Comparison of ENCODE assay signal across 21 cellular contexts in the genomic region with DNA sequence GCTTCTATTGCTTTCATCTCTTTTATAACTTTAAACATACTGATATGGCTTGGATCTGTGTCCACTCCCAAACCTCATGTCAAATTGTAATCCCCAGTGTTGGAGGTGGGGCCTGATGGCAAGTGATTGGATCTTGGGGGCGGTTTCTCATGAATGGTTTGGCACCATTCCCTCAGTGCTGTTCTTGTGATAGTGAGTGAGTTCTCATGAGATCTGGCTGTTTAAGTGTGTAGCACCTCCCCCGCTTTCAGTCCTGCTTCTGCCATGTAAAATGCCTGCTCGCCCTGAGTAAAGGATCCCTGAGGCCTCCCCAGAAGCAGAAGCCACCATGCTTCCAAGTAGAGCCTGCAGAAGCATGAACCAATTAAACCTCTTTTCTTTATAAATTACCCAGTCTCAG. TPM values are rescaled to one million over a fixed set of nuclear protein-coding genes. Genes with fewer than 3 reads are reported as not detected.
DNase-seq lines count a peak whose midpoint lies in the region; ATAC-seq, FAIRE-seq and TF ChIP-seq lines count a peak whose summit lies in the region.
"Had no signal": no experiment of that assay in that cellular context is flagged by ENCODE, and none has a peak within 500 bp of the region (broad histone marks: within the 10 kb centered on the region; RNA-seq: fewer than 3 reads in every experiment).

No MANE protein-coding gene starts in this region.

- in situ Hi-C loops in ACHN (cut with HindIII; ENCODE audit: low pct_ligation_motif_present, low pct_unique_long_range_greater_than_20kb, low sequenced_read_pairs): no loop called here
- in situ Hi-C loops in K562 (cut with MboI): no loop called here

- TF ChIP-seq POLR2A in K562 (conservative IDR thresholded peaks at IDR 0.05): no peak
- no peak for TF ChIP-seq POLR2A in breast epithelium (IDR thresholded peaks at IDR 0.05)

- 0 out of 3 replicates have a peak, but pooled peaks cover 5% of the 10 kb centered on the region for H3K79me2 ChIP-seq in K562 (ENCODE audit: control insufficient read depth, insufficient read depth, low read length)

- H3K4me2 ChIP-seq in K562 (ENCODE audit: insufficient read depth, low read length): no peak overlapping the region; the same call in 1 of the 2 replicates

- no peak overlapping the region; a peak in 1 of 4 replicates for H3K9ac ChIP-seq in K562 (ENCODE audit: insufficient read depth in 1 of 2, low read depth in 2 of 2, low read length in 2 of 2)

- H4K20me1 ChIP-seq in K562 (replicated peaks; ENCODE audit: control insufficient read depth, insufficient read depth, low read length): no peaks in the 10 kb centered on the region

- no peaks in the 10 kb centered on the region for H3K27me3 ChIP-seq in K562 (ENCODE audit: control insufficient read depth in 2 of 2, insufficient read depth in 2 of 2, low read length in 2 of 2)
- no peaks in the 10 kb centered on the region for H3K27me3 ChIP-seq in breast epithelium
- H3K27me3 ChIP-seq: foreskin keratinocyte, right lobe of liver, upper lobe of right lung had no signal

- H3K4me3 ChIP-seq in K562: no peak overlapping the region
- H3K4me3 ChIP-seq in breast epithelium: no peak overlapping the region
- H3K4me3 ChIP-seq: right lobe of liver, upper lobe of right lung had no signal

- H3K9me1 ChIP-seq in K562 (ENCODE audit: control insufficient read depth, insufficient read depth, low read length): no peaks in the 10 kb centered on the region

- peak overlapping the region; percentile 29; the same call in 2 of the 3 replicates for H3K27ac ChIP-seq in K562 (ENCODE audit: extremely low read depth, low read depth, low read length)
- H3K27ac ChIP-seq in breast epithelium: no peak overlapping the region
- H3K27ac ChIP-seq: foreskin keratinocyte, right lobe of liver, upper lobe of right lung had no signal

- BruUV-seq in K562 (replicated peaks; lab: Mats Ljungman, UMichigan): no TSS peak

- CTCF ChIA-PET in K562 (lab: Yijun Ruan, JAX; ENCODE audit: low intra/inter-chr PET ratio): no interaction called here

- H3K36me3 ChIP-seq in K562 (ENCODE audit: control insufficient read depth, insufficient read depth, low read length): peaks cover 72% of the 10 kb centered on the region
- no peaks in the 10 kb centered on the region for H3K36me3 ChIP-seq in breast epithelium
- H3K36me3 ChIP-seq: right lobe of liver, upper lobe of right lung had no signal

- WGBS in K562 (ENCODE audit: insufficient coverage, low coverage, missing lambda C conversion rate): 14% methylated on average over 3 of the region's 3 CpGs

- H3K4me1 ChIP-seq in K562 (replicated peaks in 1 of 2; ENCODE audit: control insufficient read depth in 2 of 2, insufficient read depth in 2 of 2, low read length in 2 of 2) (peaks cover 4 to 9% of the 10 kb centered on the region in 2 experiments; a peak in 3 of 5 replicates), breast epithelium (no peaks in the 10 kb centered on the region)
- H3K4me1 ChIP-seq: foreskin keratinocyte, right lobe of liver, upper lobe of right lung had no signal

- peak; percentile 92 for FAIRE-seq in K562 (lab: Jason Lieb, UNC)

- no peak for TF ChIP-seq RAD21 in K562 (CRISPR knock-in tag; conservative IDR thresholded peaks at IDR 0.05 in 1 of 2, IDR thresholded peaks at IDR 0.05 in 1 of 2)

- TF ChIP-seq CTCF in K562 (IDR thresholded peaks at IDR 0.05 in 2 of 3, conservative IDR thresholded peaks at IDR 0.05 in 1 of 3; ENCODE audit: insufficient read depth in 2 of 3, low read depth in 1 of 3, low read length in 3 of 3) (no peak), breast epithelium (IDR thresholded peaks at IDR 0.05) (no peak)

- intact Hi-C loops in K562 (cut with micrococcal nuclease) (loop anchor here (5.0 kb wide), 1 partner anchor 50 kb away; no protein-coding TSS in a partner anchor), breast epithelium (cut with DNase I; ENCODE audit: low total_unique reads) (no loop called here)

- ATAC-seq in K562 (peak; percentile 94), HG02623 (IDR thresholded peaks at IDR 0.05; ENCODE audit: unreplicated experiment) (no peak)
- ATAC-seq: activated CD8-positive, alpha-beta memory T cell treated with anti-CD3 and anti-CD28 coated beads, Interleukin-2, amount 10 ng/mL, durations not matched to agents 7 days and 5 days; foreskin keratinocyte; right lobe of liver; upper lobe of right lung had no signal

- DNase-seq in ACHN (peak; percentile 11), HK-2 (ENCODE audit: unreplicated experiment) (peak; percentile 22), K562 (ENCODE audit: extremely low read depth in 1 of 4, low spot score in 3 of 4) (peak; percentile 37 to 93 (median 48)), iris pigment epithelial cell (ENCODE audit: low read depth) (peak; percentile 39), NCI-H345 treated with DMSO at 0.1 percent for 48 hours (lab: John Stamatoyannopoulos, UW; ENCODE audit: unreplicated experiment) (no peak), activated gamma-delta T cell (lab: John Stamatoyannopoulos, UW) (no peak), breast epithelium (ENCODE audit: low spot score in 2 of 2) (no peak)
- DNase-seq: activated CD4-positive, CD25-positive, alpha-beta regulatory T cell treated with anti-CD3 and anti-CD28 coated beads, Interleukin-2, amount 50 U/mL, for 72 hours; activated CD8-positive, alpha-beta memory T cell treated with anti-CD3 and anti-CD28 coated beads, Interleukin-2, amount 10 ng/mL, durations not matched to agents 7 days and 5 days; amniotic stem cell; CD8-positive, alpha-beta memory T cell; cerebellar nuclear complex; EL; endodermal cell; foreskin keratinocyte; NCI-H1694 treated with DMSO at 0.1 percent for 48 hours; NCI-H524 treated with DMSO at 0.1 percent for 48 hours; right lobe of liver; stimulated activated naive CD4-positive, alpha-beta T cell treated with Interleukin-2 at 50 U/mL for 16 hours; upper lobe of right lung had no signal

- no peaks in the 10 kb centered on the region for H3K9me3 ChIP-seq in K562 (replicated peaks; ENCODE audit: control insufficient read depth, insufficient read depth, low read depth, low read length)
- H3K9me3 ChIP-seq in breast epithelium: no peaks in the 10 kb centered on the region
- H3K9me3 ChIP-seq: right lobe of liver, upper lobe of right lung had no signal

- TF ChIP-seq EP300 in K562 (IDR thresholded peaks at IDR 0.05; ENCODE audit: low read length): peak; percentile 55; the same call in 1 of the 2 replicates

- no peak overlapping the region for H2AFZ ChIP-seq in K562 (ENCODE audit: low read depth, low read length)

- POLR2A ChIA-PET in K562 (lab: Yijun Ruan, JAX): interaction anchor here (1.8 to 2.1 kb wide), 2 partner anchors 14 to 16 kb away, joined by 6 read pairs; no protein-coding TSS in a partner anchor

TF ChIP-seq in K562, 482 proteins besides CTCF, POLR2A, EP300 and RAD21 (continues in another document):
- no peak for TF ChIP-seq ATF1 (CRISPR knock-in tag; IDR thresholded peaks at IDR 0.05)
- no peak for TF ChIP-seq ATF1 (tag; IDR thresholded peaks at IDR 0.05)
- no peak for TF ChIP-seq ZNF655 (CRISPR knock-in tag; IDR thresholded peaks at IDR 0.05)
- peak; percentile 32; the same call in 1 of the 2 replicates for TF ChIP-seq LEF1 (IDR thresholded peaks at IDR 0.05)
- no peak for TF ChIP-seq BMI1 (IDR thresholded peaks at IDR 0.05; ENCODE audit: low read length)
- TF ChIP-seq FOXK2 (conservative IDR thresholded peaks at IDR 0.05 in 1 of 2, IDR thresholded peaks at IDR 0.05 in 1 of 2; ENCODE audit: low read depth in 2 of 2): no peak
- peak; percentile 94 for TF ChIP-seq NFIC (IDR thresholded peaks at IDR 0.05)
- TF ChIP-seq POU5F1 (IDR thresholded peaks at IDR 0.05; ENCODE audit: borderline replicate concordance, low read depth, low read length, partially characterized antibody): no peak
- TF ChIP-seq, protein P1, sequence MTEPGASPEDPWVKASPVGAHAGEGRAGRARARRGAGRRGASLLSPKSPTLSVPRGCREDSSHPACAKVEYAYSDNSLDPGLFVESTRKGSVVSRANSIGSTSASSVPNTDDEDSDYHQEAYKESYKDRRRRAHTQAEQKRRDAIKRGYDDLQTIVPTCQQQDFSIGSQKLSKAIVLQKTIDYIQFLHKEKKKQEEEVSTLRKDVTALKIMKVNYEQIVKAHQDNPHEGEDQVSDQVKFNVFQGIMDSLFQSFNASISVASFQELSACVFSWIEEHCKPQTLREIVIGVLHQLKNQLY (CRISPR knock-in tag; conservative IDR thresholded peaks at IDR 0.05): no peak

RNA-seq across cellular contexts. Expression of gene MND1, which starts 17.7 kb away (rescaled TPM):
- 9.7 and 28.6 TPM in 2 replicates for total RNA-seq in K562 (2011; cell fraction: chromatin; rRNA removed; ENCODE audit: low replicate concordance)
- total RNA-seq in K562 (2011; cell fraction: nucleolus; rRNA removed): 3.0 and 4.3 TPM in 2 replicates
- 10.0 and 12.1 TPM in 2 replicates for total RNA-seq in K562 (2011; cell fraction: nucleoplasm; rRNA removed)
- total RNA-seq in K562 (2014; rRNA removed) (43.9 and 46.4 TPM in 2 replicates), K562 (2014; rRNA removed; fragmentation: Illumina TruSeq; extraction: Trizol) (65.0 and 74.6 TPM in 2 replicates), K562 (2015; rRNA removed; fragmentation: Illumina TruSeq; extraction: Trizol) (52.4 and 55.4 TPM in 2 replicates), K562 (2021) (38.9 and 39.0 TPM in 2 replicates), breast epithelium (under 1 TPM in 1 of 3 donors, not detected in 2; 0.64 TPM)
- polyA plus RNA-seq in K562 (2011; rRNA removed) (25.9 and 35.3 TPM in 2 replicates), K562 (2014; fragmentation: Illumina TruSeq; extraction: Trizol) (78.2 and 94.1 TPM in 2 replicates), K562 (2014; fragmentation: Nextera tagmentation; extraction: Ambion mirVana) (10 to 100 TPM; 59.9 to 74.8 TPM), K562 (2014; rRNA removed) (54.5 and 74.2 TPM in 2 replicates)
- 1.6 and 7.7 TPM in 2 replicates for polyA plus RNA-seq in K562 (2011; cell fraction: cytosol; rRNA removed)
- polyA plus RNA-seq in K562 (2011; cell fraction: nucleus; rRNA removed): 4.1 and 7.2 TPM in 2 replicates
- 39.1 and 55.6 TPM in 2 replicates for polyA plus RNA-seq in K562 (2012)
- 34.8 and 51.6 TPM in 2 replicates for polyA minus RNA-seq in K562 (2011; rRNA and poly(A)+ RNA removed)
- 12.6 and 14.8 TPM in 2 replicates for polyA minus RNA-seq in K562 (2011; cell fraction: cytosol; rRNA and poly(A)+ RNA removed)
- 6.2 and 19.0 TPM in 2 replicates for polyA minus RNA-seq in K562 (2011; cell fraction: nucleus; rRNA and poly(A)+ RNA removed)
- total RNA-seq: upper lobe of right lung had no signal

Comparison
In these comparisons a context has a peak if more than half of its experiments do, and no peak if none do; other contexts are left out.
1. DNase-seq: peak in ACHN (single experiment), HK-2 (single experiment), K562 (4 of 4) and iris pigment epithelial cell (single experiment); none in NCI-H345 treated with DMSO at 0.1 percent for 48 hours (single experiment), activated gamma-delta T cell (single experiment) and breast epithelium (0 of 2).